ENCODE assay signal across 2 cellular contexts in the genomic region with DNA sequence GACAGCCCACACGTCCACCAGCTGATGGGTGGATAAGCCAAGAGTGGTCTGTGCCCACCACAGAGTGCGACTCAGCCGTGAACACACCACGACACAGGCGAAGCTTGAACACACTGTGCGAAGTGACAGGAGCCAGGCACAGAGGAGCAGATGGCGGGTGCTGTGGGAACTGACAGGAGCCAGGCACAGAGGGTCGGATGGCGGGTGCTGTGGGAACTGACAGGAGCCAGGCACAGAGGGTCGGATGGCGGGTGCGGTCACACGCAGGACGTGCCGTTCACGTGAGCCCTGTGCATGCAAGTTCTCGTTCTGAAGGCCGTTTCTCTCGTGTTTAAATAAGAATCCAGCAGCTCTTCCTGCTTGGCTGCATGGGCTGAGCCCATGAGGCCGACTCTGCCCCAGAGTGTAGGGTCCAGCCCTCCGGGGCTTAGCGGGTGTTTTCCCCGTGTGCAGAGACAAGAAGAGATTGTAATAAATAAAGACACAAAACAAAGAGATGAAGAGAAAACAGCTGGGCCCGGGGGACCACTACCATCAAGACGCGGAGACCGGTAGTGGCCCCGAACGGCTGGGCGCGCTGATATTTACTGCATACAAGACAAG.
A peak's percentile ranks its signal among the peaks of the same experiment; 100 is the strongest.
TF ChIP-seq lines count a peak whose summit lies in the region.

No MANE protein-coding gene starts in this region.

TF ChIP-seq in SK-N-SH, 30 proteins besides CTCF, POLR2A, EP300 and RAD21:
- 0 out of 2 replicates have a peak, but pooled peaks have one; percentile 17 for TF ChIP-seq GATA2 (CRISPR knock-in tag; IDR thresholded peaks at IDR 0.05)
- TF ChIP-seq, protein P1, sequence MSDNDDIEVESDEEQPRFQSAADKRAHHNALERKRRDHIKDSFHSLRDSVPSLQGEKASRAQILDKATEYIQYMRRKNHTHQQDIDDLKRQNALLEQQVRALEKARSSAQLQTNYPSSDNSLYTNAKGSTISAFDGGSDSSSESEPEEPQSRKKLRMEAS (IDR thresholded peaks at IDR 0.05; ENCODE audit: low read depth), result no peak
- TF ChIP-seq RFX5 (IDR thresholded peaks at IDR 0.05; ENCODE audit: low read length), result no peak
TF ChIP-seq in SK-N-SH: peak in this region for 1.

TF ChIP-seq in SK-N-SH treated with all-trans-retinoic acid at 6 μM for 48 hours, 23 proteins besides CTCF, POLR2A, EP300 and RAD21:
- TF ChIP-seq ZC3H10 (CRISPR knock-in tag; IDR thresholded peaks at IDR 0.05), result no peak
- TF ChIP-seq CSRNP3 (CRISPR knock-in tag; IDR thresholded peaks at IDR 0.05), result no peak
- no peak for TF ChIP-seq TSHZ2 (CRISPR knock-in tag; IDR thresholded peaks at IDR 0.05)
- TF ChIP-seq BACH2 (CRISPR knock-in tag; IDR thresholded peaks at IDR 0.05; ENCODE audit: borderline replicate concordance), result no peak
- TF ChIP-seq ZNF70 (CRISPR knock-in tag; IDR thresholded peaks at IDR 0.05), result no peak
- TF ChIP-seq, protein P2, sequence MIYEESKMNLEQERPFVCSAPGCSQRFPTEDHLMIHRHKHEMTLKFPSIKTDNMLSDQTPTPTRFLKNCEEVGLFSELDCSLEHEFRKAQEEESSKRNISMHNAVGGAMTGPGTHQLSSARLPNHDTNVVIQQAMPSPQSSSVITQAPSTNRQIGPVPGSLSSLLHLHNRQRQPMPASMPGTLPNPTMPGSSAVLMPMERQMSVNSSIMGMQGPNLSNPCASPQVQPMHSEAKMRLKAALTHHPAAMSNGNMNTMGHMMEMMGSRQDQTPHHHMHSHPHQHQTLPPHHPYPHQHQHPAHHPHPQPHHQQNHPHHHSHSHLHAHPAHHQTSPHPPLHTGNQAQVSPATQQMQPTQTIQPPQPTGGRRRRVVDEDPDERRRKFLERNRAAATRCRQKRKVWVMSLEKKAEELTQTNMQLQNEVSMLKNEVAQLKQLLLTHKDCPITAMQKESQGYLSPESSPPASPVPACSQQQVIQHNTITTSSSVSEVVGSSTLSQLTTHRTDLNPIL (CRISPR knock-in tag; IDR thresholded peaks at IDR 0.05; ENCODE audit: low read depth), result no peak
